2 cellular contexts compared by ENCODE assay signal in the genomic region with DNA sequence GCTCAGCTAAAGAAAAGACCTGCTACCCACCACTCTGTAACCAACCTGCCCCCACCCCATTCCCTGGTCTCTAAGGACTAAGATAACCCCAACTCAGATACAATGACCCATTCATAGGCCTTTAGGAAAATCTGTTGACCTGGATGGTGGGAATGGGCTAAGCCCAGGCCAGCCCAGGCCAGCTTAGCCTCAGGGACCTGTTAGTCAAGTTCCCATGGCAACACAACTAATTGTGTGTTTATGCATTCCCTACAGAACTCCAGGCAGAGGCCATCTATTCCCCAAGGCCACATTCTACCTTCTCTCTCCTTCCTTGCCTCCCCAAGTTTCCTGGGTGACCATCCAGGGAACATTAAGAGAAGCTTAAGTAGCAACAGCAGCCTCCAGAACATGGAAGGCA.
TF ChIP-seq lines count a peak whose summit lies in the region.

No MANE protein-coding gene starts in this region.

TF ChIP-seq in A549, 52 proteins besides CTCF, POLR2A, EP300 and RAD21 (continued from another document):
- no peak for TF ChIP-seq REST (IDR thresholded peaks at IDR 0.05)
- TF ChIP-seq KDM1A (IDR thresholded peaks at IDR 0.05; ENCODE audit: low read depth), result no peak
- TF ChIP-seq, protein P1, sequence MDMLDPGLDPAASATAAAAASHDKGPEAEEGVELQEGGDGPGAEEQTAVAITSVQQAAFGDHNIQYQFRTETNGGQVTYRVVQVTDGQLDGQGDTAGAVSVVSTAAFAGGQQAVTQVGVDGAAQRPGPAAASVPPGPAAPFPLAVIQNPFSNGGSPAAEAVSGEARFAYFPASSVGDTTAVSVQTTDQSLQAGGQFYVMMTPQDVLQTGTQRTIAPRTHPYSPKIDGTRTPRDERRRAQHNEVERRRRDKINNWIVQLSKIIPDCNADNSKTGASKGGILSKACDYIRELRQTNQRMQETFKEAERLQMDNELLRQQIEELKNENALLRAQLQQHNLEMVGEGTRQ (IDR thresholded peaks at IDR 0.05), result no peak
- no peak for TF ChIP-seq HOXB5 (CRISPR knock-in tag; IDR thresholded peaks at IDR 0.05)

TF ChIP-seq in GM23338, 12 proteins besides CTCF, POLR2A, EP300 and RAD21 (continued from another document):
- TF ChIP-seq REST (IDR thresholded peaks at IDR 0.05; ENCODE audit: unreplicated experiment) (no peak), EZH2phosphoT487 (IDR thresholded peaks at IDR 0.05; ENCODE audit: unreplicated experiment) (no peak), POLR2AphosphoS5 (IDR thresholded peaks at IDR 0.05; ENCODE audit: low read depth) (no peak), ZNF462 (CRISPR knock-in tag; IDR thresholded peaks at IDR 0.05) (no peak), STAT1 (IDR thresholded peaks at IDR 0.05; ENCODE audit: unreplicated experiment) (no peak)
